In the genomic region with DNA sequence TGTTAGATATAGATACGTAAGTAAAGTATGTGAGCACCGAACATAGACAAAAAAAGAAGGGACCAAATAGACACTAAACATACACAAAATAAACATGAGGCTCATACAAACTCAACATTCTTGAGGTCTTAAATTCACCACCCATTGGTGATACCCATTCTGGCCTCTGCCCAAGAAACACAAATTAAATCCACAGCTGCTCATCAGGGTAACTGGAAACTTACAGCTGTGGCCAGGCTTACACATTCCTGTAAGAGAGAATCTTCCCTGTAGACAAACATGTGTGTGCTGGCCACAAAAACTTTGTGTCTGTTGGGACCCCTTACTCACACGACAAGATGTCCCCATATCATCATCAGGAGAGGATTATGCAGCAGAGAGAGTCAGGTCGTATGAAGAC, we compare ENCODE assay signal across 28 cellular contexts.
"Had no signal": no experiment of that assay in that cellular context is flagged by ENCODE, and none has a peak within 500 bp of the region (broad histone marks: within the 10 kb centered on the region; RNA-seq: fewer than 3 reads in every experiment).

No MANE protein-coding gene starts in this region.

- FAIRE-seq: endothelial cell of umbilical vein had no signal

- H3K36me3 Mint-ChIP-seq: neural progenitor cell had no signal

- H3K4me1 Mint-ChIP-seq: activated CD4-positive, alpha-beta T cell treated with anti-CD3 and anti-CD28 coated beads, Interleukin-2, amount 10 ng/mL, durations not matched to agents 7 days and 5 days; activated naive CD4-positive, alpha-beta T cell treated with anti-CD3 and anti-CD28 coated beads, Interleukin-2, amount 50 U/mL, for 24 hours; naive B cell; neural progenitor cell had no signal

- ATAC-seq: activated CD8-positive, alpha-beta T cell treated with anti-CD3 and anti-CD28 coated beads, Interleukin-2, amount 10 ng/mL, durations not matched to agents 7 days and 5 days; effector memory CD8-positive, alpha-beta T cell; esophagus mucosa; heart right ventricle; left cardiac atrium; mucosa of descending colon; stimulated activated naive CD8-positive, alpha-beta T cell treated with anti-CD3 and anti-CD28 coated beads, Interleukin-15, Interleukin-2, amounts not matched to agents 100 U/mL and 50 U/mL, for 24 hours had no signal

- H3K4me3 ChIP-seq: adrenal gland, ascending aorta, colonic mucosa, dorsolateral prefrontal cortex, heart right ventricle, mucosa of descending colon, neural progenitor cell, sigmoid colon, spleen, upper lobe of left lung had no signal

- H3K27me3 Mint-ChIP-seq: activated CD4-positive, alpha-beta T cell treated with anti-CD3 and anti-CD28 coated beads, Interleukin-2, amount 10 ng/mL, durations not matched to agents 7 days and 5 days; activated naive CD4-positive, alpha-beta T cell treated with anti-CD3 and anti-CD28 coated beads, Interleukin-2, amount 50 U/mL, for 24 hours; effector memory CD8-positive, alpha-beta T cell; naive B cell had no signal

- H3K27me3 ChIP-seq: adrenal gland, ascending aorta, colonic mucosa, dorsolateral prefrontal cortex, heart right ventricle, neural progenitor cell, sigmoid colon, spleen, upper lobe of left lung had no signal

- H3K9me3 ChIP-seq: adrenal gland, ascending aorta, colonic mucosa, heart right ventricle, mucosa of descending colon, sigmoid colon, spleen, upper lobe of left lung had no signal

- H3K4me3 Mint-ChIP-seq: activated CD4-positive, alpha-beta T cell treated with anti-CD3 and anti-CD28 coated beads, Interleukin-2, amount 10 ng/mL, durations not matched to agents 7 days and 5 days; activated CD8-positive, alpha-beta T cell treated with anti-CD3 and anti-CD28 coated beads, Interleukin-2, amount 10 ng/mL, durations not matched to agents 7 days and 5 days; activated naive CD4-positive, alpha-beta T cell treated with anti-CD3 and anti-CD28 coated beads, Interleukin-2, amount 50 U/mL, for 24 hours; activated T-helper 1 cell treated with anti-CD3 and anti-CD28 coated beads, Interleukin-12 subunit alpha, Interleukin-12 subunit beta, Interleukin-2, Interleukin-4 antibody, amounts not matched to agents 30 ng/mL and 10 ng/mL and 1 ng/mL, durations not matched to agents 14 hours and 24 hours and 36 hours; effector memory CD8-positive, alpha-beta T cell; naive B cell; neural progenitor cell; T-helper 2 cell treated with Interferon-gamma antibody and Interleukin-4, amounts not matched to agents 5 μg/mL and 100 μg/mL, for 36 hours had no signal

- H3K27ac ChIP-seq: adrenal gland, ascending aorta, colonic mucosa, dorsolateral prefrontal cortex, heart right ventricle, neural progenitor cell, sigmoid colon, spleen, upper lobe of left lung, WERI-Rb-1 had no signal

- DNase-seq: activated CD4-positive, alpha-beta T cell treated with anti-CD3 and anti-CD28 coated beads, Interleukin-2, amount 10 ng/mL, durations not matched to agents 7 days and 5 days; activated CD4-positive, CD25-positive, alpha-beta regulatory T cell treated with anti-CD3 and anti-CD28 coated beads, Interleukin-2, amount 50 U/mL, for 72 hours; activated CD8-positive, alpha-beta T cell treated with anti-CD3 and anti-CD28 coated beads, Interleukin-2, amount 10 ng/mL, durations not matched to agents 7 days and 5 days; activated gamma-delta T cell; adrenal gland; central memory CD4-positive, alpha-beta T cell; colonic mucosa; dorsolateral prefrontal cortex; effector memory CD8-positive, alpha-beta T cell; heart right ventricle; islet precursor cell; left cardiac atrium; mesenchymal stem cell; mucosa of descending colon; naive B cell; sigmoid colon; spleen; stimulated activated CD4-positive, alpha-beta T cell treated with anti-CD3 and anti-CD28 coated beads, Interleukin-4, amount 100 ng/mL, for 1 hour; stimulated activated naive CD8-positive, alpha-beta T cell treated with anti-CD3 and anti-CD28 coated beads, Interleukin-15, Interleukin-2, amounts not matched to agents 100 U/mL and 50 U/mL, for 24 hours; upper lobe of left lung; WERI-Rb-1 had no signal

- H3K27ac Mint-ChIP-seq: activated CD4-positive, alpha-beta T cell treated with anti-CD3 and anti-CD28 coated beads, Interleukin-2, amount 10 ng/mL, durations not matched to agents 7 days and 5 days; activated CD8-positive, alpha-beta T cell treated with anti-CD3 and anti-CD28 coated beads, Interleukin-2, amount 10 ng/mL, durations not matched to agents 7 days and 5 days; activated naive CD4-positive, alpha-beta T cell treated with anti-CD3 and anti-CD28 coated beads, Interleukin-2, amount 50 U/mL, for 24 hours; activated T-helper 1 cell treated with anti-CD3 and anti-CD28 coated beads, Interleukin-12 subunit alpha, Interleukin-12 subunit beta, Interleukin-2, Interleukin-4 antibody, amounts not matched to agents 30 ng/mL and 10 ng/mL and 1 ng/mL, durations not matched to agents 14 hours and 24 hours and 36 hours; effector memory CD8-positive, alpha-beta T cell; naive B cell; neural progenitor cell; T-helper 2 cell treated with Interferon-gamma antibody and Interleukin-4, amounts not matched to agents 5 μg/mL and 100 μg/mL, for 36 hours had no signal

- H3K9me3 Mint-ChIP-seq: activated CD4-positive, alpha-beta T cell treated with anti-CD3 and anti-CD28 coated beads, Interleukin-2, amount 10 ng/mL, durations not matched to agents 7 days and 5 days; activated naive CD4-positive, alpha-beta T cell treated with anti-CD3 and anti-CD28 coated beads, Interleukin-2, amount 50 U/mL, for 24 hours; activated T-helper 1 cell treated with anti-CD3 and anti-CD28 coated beads, Interleukin-12 subunit alpha, Interleukin-12 subunit beta, Interleukin-2, Interleukin-4 antibody, amounts not matched to agents 30 ng/mL and 10 ng/mL and 1 ng/mL, durations not matched to agents 14 hours and 24 hours and 36 hours; effector memory CD8-positive, alpha-beta T cell; naive B cell; neural progenitor cell; T-helper 2 cell treated with Interferon-gamma antibody and Interleukin-4, amounts not matched to agents 5 μg/mL and 100 μg/mL, for 36 hours had no signal

- H3K36me3 ChIP-seq: adrenal gland, colonic mucosa had no signal

- H3K4me1 ChIP-seq: adrenal gland, ascending aorta, colonic mucosa, heart right ventricle, neural progenitor cell, sigmoid colon, spleen, upper lobe of left lung had no signal
